ENCODE assay signal across 8 cellular contexts in genomic region chr12:111841750-111842555, GRCh38. TPM values are rescaled to one million over a fixed set of nuclear protein-coding genes. Genes with fewer than 3 reads are reported as not detected.
DNase-seq lines count a peak whose midpoint lies in the region; ATAC-seq and TF ChIP-seq lines count a peak whose summit lies in the region.

Gene MAPKAPK5 (plus strand): TSS chr12:111842228. CDS start chr12:111842734, 506 bp downstream.

- H3K36me3 Mint-ChIP-seq in T-helper 17 cell (ENCODE audit: low read depth): peaks cover 9% of the 10 kb centered on the region

- peaks cover 0 to 3% of the 10 kb centered on the region in 2 donors for H3K36me3 ChIP-seq in prostate gland

- under 1% methylated on average over 56 of the region's 84 CpGs for WGBS in prostate gland

- intact Hi-C loops in left ventricle myocardium superior (cut with micrococcal nuclease): no loop called here
- intact Hi-C loops in prostate gland (cut with DNase I): no loop called here

- H3K27ac ChIP-seq in prostate gland: peak within 1 kb of the TSS; percentile 87 to 94

- peaks cover 41% of the 10 kb centered on the region for H3K4me1 Mint-ChIP-seq in T-helper 17 cell

- H3K4me3 ChIP-seq in prostate gland: peak within 1 kb of the TSS; percentile 89 to 94

- ATAC-seq in GM18499 (IDR thresholded peaks at IDR 0.05; ENCODE audit: insufficient read depth, unreplicated experiment) (peak; percentile 50), HG02938 (IDR thresholded peaks at IDR 0.05; ENCODE audit: unreplicated experiment) (peak; percentile 77), T-helper 17 cell (peak; percentile 88), left ventricle myocardium superior (peak; percentile 94)

- H3K27me3 Mint-ChIP-seq in T-helper 17 cell: no peaks in the 10 kb centered on the region

- DNase-seq in NCI-H187 (lab: John Stamatoyannopoulos, UW) (peak; percentile 92 to 94), T-helper 17 cell (peak; percentile 86 to 98 (median 95)), amygdala (lab: John Stamatoyannopoulos, UW) (peak; percentile 46 to 95 (median 84)), left ventricle myocardium superior (peak; percentile 98), prostate gland (ENCODE audit: low spot score) (peak; percentile 88), ureter (ENCODE audit: low spot score) (peak; percentile 94)

- H3K4me1 ChIP-seq in prostate gland (replicated peaks): peaks cover 11% of the 10 kb centered on the region

- TF ChIP-seq CTCF in prostate gland (IDR thresholded peaks at IDR 0.05): peak in 1 of 4 experiments; percentile 24

- H3K9me3 ChIP-seq in T-helper 17 cell (ENCODE audit: control insufficient read depth, low read length, poor library complexity, severe bottlenecking): no peaks in the 10 kb centered on the region
- H3K9me3 ChIP-seq in prostate gland: no peaks in the 10 kb centered on the region

- TF ChIP-seq POLR2A in prostate gland (IDR thresholded peaks at IDR 0.05): peak; percentile 71

- H3K27me3 ChIP-seq in prostate gland (replicated peaks; ENCODE audit: insufficient read depth): no peaks in the 10 kb centered on the region

- peak within 1 kb of the TSS; percentile 98 for H3K4me3 Mint-ChIP-seq in T-helper 17 cell

- peak within 1 kb of the TSS; percentile 99 for H3K27ac Mint-ChIP-seq in T-helper 17 cell

RNA-seq across cellular contexts. Expression of gene MAPKAPK5, which starts in this region (rescaled TPM):
- total RNA-seq in T-helper 17 cell (10 to 100 TPM; 59.8 to 63.7 TPM), left ventricle myocardium superior (24.8 TPM), prostate gland (10 to 100 TPM; 48.5 to 80.6 TPM), ureter (68.3 TPM)

Comparison
In these comparisons a context has a peak if more than half of its experiments do, and no peak if none do; other contexts are left out.
1. Peak in every context shown above with its lines: DNase-seq, ATAC-seq, H3K4me3 ChIP-seq and H3K27ac ChIP-seq.